ENCODE assay signal across 26 cellular contexts in genomic region chr4:42490015-42490414, GRCh38.
DNase-seq lines count a peak whose midpoint lies in the region; ATAC-seq and TF ChIP-seq lines count a peak whose summit lies in the region.
"Had no signal": no experiment of that assay in that cellular context is flagged by ENCODE, and none has a peak within 500 bp of the region (broad histone marks: within the 10 kb centered on the region; RNA-seq: fewer than 3 reads in every experiment).

No MANE protein-coding gene starts in this region.

- peak overlapping the region; percentile 33 for H3K4me3 ChIP-seq in GM12875 (ENCODE audit: low read depth, low read length)
- H3K4me3 ChIP-seq in endodermal cell (ENCODE audit: low read length), result no peak overlapping the region
- H3K4me3 ChIP-seq: suprapubic skin, vagina had no signal

- H3K9me3 Mint-ChIP-seq in endodermal cell, result no peaks in the 10 kb centered on the region
- H3K9me3 Mint-ChIP-seq: activated naive CD8-positive, alpha-beta T cell treated with anti-CD3 and anti-CD28 coated beads, Interleukin-2, amount 10 ng/mL, durations not matched to agents 7 days and 5 days; immature natural killer cell; natural killer cell; T-cell had no signal

- TF ChIP-seq CTCF in GM12875 (IDR thresholded peaks at IDR 0.05; ENCODE audit: borderline replicate concordance, insufficient read depth, low read depth, low read length) (no peak), endodermal cell (conservative IDR thresholded peaks at IDR 0.05) (no peak)

- H3K27ac Mint-ChIP-seq in endodermal cell, result peak overlapping the region; percentile 52
- H3K27ac Mint-ChIP-seq: activated naive CD8-positive, alpha-beta T cell treated with anti-CD3 and anti-CD28 coated beads, Interleukin-2, amount 10 ng/mL, durations not matched to agents 7 days and 5 days; natural killer cell; T-cell had no signal

- H3K27me3 ChIP-seq in endodermal cell (ENCODE audit: control insufficient read depth, insufficient read depth, low read length, poor library complexity, severe bottlenecking), result no peaks in the 10 kb centered on the region
- H3K27me3 ChIP-seq: suprapubic skin, vagina had no signal

- H3K9ac ChIP-seq in endodermal cell (ENCODE audit: extremely low read depth, low read length, poor library complexity, severe bottlenecking), result no peak overlapping the region

- ATAC-seq in GM18909 (IDR thresholded peaks at IDR 0.05; ENCODE audit: poor library complexity, unreplicated experiment), result peak; percentile 23
- peak; percentile 23 for ATAC-seq in HG03432 (IDR thresholded peaks at IDR 0.05; ENCODE audit: unreplicated experiment)
- no peak for ATAC-seq in GM19324 (IDR thresholded peaks at IDR 0.05; ENCODE audit: low FRiP score, unreplicated experiment)
- ATAC-seq: esophagus mucosa, HCT116, left lobe of liver, natural killer cell, Panc1, T-cell had no signal

- H3K36me3 ChIP-seq in endodermal cell (ENCODE audit: control insufficient read depth, insufficient read depth, low read length), result no peaks in the 10 kb centered on the region
- H3K36me3 ChIP-seq: suprapubic skin, vagina had no signal

- H3K27me3 Mint-ChIP-seq in endodermal cell (ENCODE audit: insufficient read depth), result no peaks in the 10 kb centered on the region
- H3K27me3 Mint-ChIP-seq: activated naive CD8-positive, alpha-beta T cell treated with anti-CD3 and anti-CD28 coated beads, Interleukin-2, amount 10 ng/mL, durations not matched to agents 7 days and 5 days; T-cell had no signal

- no peak overlapping the region for H3K4me3 Mint-ChIP-seq in endodermal cell
- H3K4me3 Mint-ChIP-seq: activated naive CD8-positive, alpha-beta T cell treated with anti-CD3 and anti-CD28 coated beads, Interleukin-2, amount 10 ng/mL, durations not matched to agents 7 days and 5 days; immature natural killer cell; natural killer cell; T-cell had no signal

- peaks cover 7% of the 10 kb centered on the region for H3K36me3 Mint-ChIP-seq in endodermal cell (ENCODE audit: low read depth)
- H3K36me3 Mint-ChIP-seq: activated naive CD8-positive, alpha-beta T cell treated with anti-CD3 and anti-CD28 coated beads, Interleukin-2, amount 10 ng/mL, durations not matched to agents 7 days and 5 days; natural killer cell had no signal

- 84 to 92% methylated on average over 2 to 3 of the region's 3 CpGs for WGBS in endodermal cell (ENCODE audit: insufficient coverage in 1 of 2, insufficient read length in 1 of 2), 2 experiments

- peaks cover 56% of the 10 kb centered on the region for H3K4me1 Mint-ChIP-seq in endodermal cell
- H3K4me1 Mint-ChIP-seq: activated naive CD8-positive, alpha-beta T cell treated with anti-CD3 and anti-CD28 coated beads, Interleukin-2, amount 10 ng/mL, durations not matched to agents 7 days and 5 days had no signal

- no peak for DNase-seq in endodermal cell
- DNase-seq in NCI-H1930 (lab: John Stamatoyannopoulos, UW), result no peak
- no peak for DNase-seq in NOMO-1 treated with dmso at 0.1 percent for 144 hours (lab: John Stamatoyannopoulos, UW; ENCODE audit: unreplicated experiment)
- DNase-seq in activated CD8-positive, alpha-beta memory T cell treated with anti-CD3 and anti-CD28 coated beads, Interleukin-2, amount 50 U/mL, for 4 hours, result no peak
- DNase-seq: activated naive CD8-positive, alpha-beta T cell treated with anti-CD3 and anti-CD28 coated beads, Interleukin-2, amount 10 ng/mL, durations not matched to agents 7 days and 5 days; C1 segment of cervical spinal cord; effector CD4-positive, alpha-beta T cell; foreskin melanocyte; immature natural killer cell; Kasumi-1; midbrain; natural killer cell; NCI-H187 treated with DMSO at 0.1 percent for 48 hours; NCI-H226; posterior cingulate gyrus; T-cell had no signal

- no peak overlapping the region for H3K27ac ChIP-seq in endodermal cell (ENCODE audit: low read depth, low read length)
- H3K27ac ChIP-seq: suprapubic skin, vagina had no signal

- peaks cover 6% of the 10 kb centered on the region for H3K4me1 ChIP-seq in endodermal cell (ENCODE audit: control insufficient read depth, insufficient read depth, low read length)
- H3K4me1 ChIP-seq: suprapubic skin, vagina had no signal

- H3K9me3 ChIP-seq in endodermal cell (ENCODE audit: control insufficient read depth, low read length), result no peaks in the 10 kb centered on the region
- H3K9me3 ChIP-seq: suprapubic skin, vagina had no signal
